20 cellular contexts compared by ENCODE assay signal in genomic region chr5:38426986-38427950, GRCh38.
DNase-seq lines count a peak whose midpoint lies in the region; ATAC-seq, FAIRE-seq and TF ChIP-seq lines count a peak whose summit lies in the region.
"Had no signal": no experiment of that assay in that cellular context is flagged by ENCODE, and none has a peak within 500 bp of the region (broad histone marks: within the 10 kb centered on the region; RNA-seq: fewer than 3 reads in every experiment).

No MANE protein-coding gene starts in this region.

- FAIRE-seq in keratinocyte (lab: Jason Lieb, UNC): peak; percentile 97
- FAIRE-seq: H54 had no signal

- no peak for DNase-seq in GM23338 (ENCODE audit: low spot score)
- DNase-seq in RWPE2 (ENCODE audit: low spot score): no peak
- DNase-seq in keratinocyte (ENCODE audit: low read depth, low spot score): peak; percentile 73
- DNase-seq in stomach: no peak
- DNase-seq in NCI-H2227 treated with DMSO at 0.1 percent for 48 hours (lab: John Stamatoyannopoulos, UW): no peak
- DNase-seq: activated CD4-positive, alpha-beta T cell treated with anti-CD3 and anti-CD28 coated beads for 1 hour; activated CD8-positive, alpha-beta memory T cell treated with anti-CD3 and anti-CD28 coated beads, Interleukin-2, amount 50 U/mL, for 4 hours; activated naive CD4-positive, alpha-beta T cell; AML-193; Calu3; cortex of kidney; head of caudate nucleus; islet precursor cell; NCI-H2029; SIG-M5 had no signal

- H3K9ac ChIP-seq in BLaER1: no peak overlapping the region
- H3K9ac ChIP-seq in keratinocyte (ENCODE audit: control insufficient read depth, extremely low read depth, insufficient read depth, low read length): no peak overlapping the region

- H2AFZ ChIP-seq in GM23338 (peak overlapping the region; percentile 91; the same call in 1 of the 2 replicates), keratinocyte (ENCODE audit: control insufficient read depth, low read length) (peak overlapping the region; percentile 79)

- peaks cover 20% of the 10 kb centered on the region for H3K4me1 Mint-ChIP-seq in GM23338
- H3K4me1 Mint-ChIP-seq: memory B cell had no signal

- TF ChIP-seq EP300 in stomach (IDR thresholded peaks at IDR 0.05): no peak

- H3K79me2 ChIP-seq in GM23338 (replicated peaks; ENCODE audit: insufficient read depth) (no peaks in the 10 kb centered on the region), keratinocyte (ENCODE audit: control insufficient read depth, insufficient read depth, low read length) (no peaks in the 10 kb centered on the region)

- TF ChIP-seq POLR2A in stomach (IDR thresholded peaks at IDR 0.05): no peak

- H3K36me3 ChIP-seq in BLaER1: no peaks in the 10 kb centered on the region
- no peaks in the 10 kb centered on the region for H3K36me3 ChIP-seq in GM23338 (ENCODE audit: insufficient read depth)
- no peaks in the 10 kb centered on the region for H3K36me3 ChIP-seq in RWPE2 (ENCODE audit: low read depth)
- no peaks in the 10 kb centered on the region for H3K36me3 ChIP-seq in keratinocyte (ENCODE audit: control insufficient read depth in 2 of 2, extremely low read depth in 1 of 2, insufficient read depth in 2 of 2, low read length in 2 of 2)
- no peaks in the 10 kb centered on the region for H3K36me3 ChIP-seq in stomach
- H3K36me3 ChIP-seq: ascending aorta had no signal

- no peaks in the 10 kb centered on the region for H3K36me3 Mint-ChIP-seq in GM23338 (ENCODE audit: low read depth)
- H3K36me3 Mint-ChIP-seq: memory B cell had no signal

- H3K9me1 ChIP-seq in keratinocyte (ENCODE audit: control insufficient read depth, extremely low read depth, insufficient read depth, low read length): no peaks in the 10 kb centered on the region

- no peak overlapping the region; the same call in 1 of the 2 replicates for H3K27ac Mint-ChIP-seq in GM23338
- H3K27ac Mint-ChIP-seq: memory B cell had no signal

- H3F3A ChIP-seq in GM23338 (replicated peaks; ENCODE audit: low read depth): no peaks in the 10 kb centered on the region

- 78 to 83% (median 82%) methylated on average over 9 of the region's 9 CpGs for WGBS in stomach, 5 donors

- H3K27me3 ChIP-seq in BLaER1: no peaks in the 10 kb centered on the region
- no peaks in the 10 kb centered on the region for H3K27me3 ChIP-seq in GM23338 (ENCODE audit: insufficient read depth)
- no peaks in the 10 kb centered on the region for H3K27me3 ChIP-seq in RWPE2 (ENCODE audit: insufficient read depth, poor library complexity, severe bottlenecking)
- H3K27me3 ChIP-seq in keratinocyte (ENCODE audit: control insufficient read depth, extremely low read depth, insufficient read depth, low read length): no peaks in the 10 kb centered on the region
- H3K27me3 ChIP-seq in stomach: peaks cover 0 to 6% (median 0%) of the 10 kb centered on the region in 3 donors
- H3K27me3 ChIP-seq: ascending aorta had no signal

- no peak overlapping the region for H3K4me3 Mint-ChIP-seq in GM23338
- H3K4me3 Mint-ChIP-seq: memory B cell had no signal

- H3K9me3 Mint-ChIP-seq in GM23338: no peaks in the 10 kb centered on the region; the same call in 2 of the 3 replicates
- H3K9me3 Mint-ChIP-seq: memory B cell had no signal

- dilution Hi-C loops in keratinocyte (cut with MboI; ENCODE audit: extremely low pct_ligation_motif_present, low sequenced_read_pairs): no loop called here

- no peak for TF ChIP-seq CTCF in GM23338 (conservative IDR thresholded peaks at IDR 0.05; ENCODE audit: low read depth in 2 of 2)
- TF ChIP-seq CTCF in RWPE2 (IDR thresholded peaks at IDR 0.05; ENCODE audit: poor library complexity, severe bottlenecking): no peak
- TF ChIP-seq CTCF in keratinocyte (optimal IDR thresholded peaks at IDR 0.05 in 1 of 3, IDR thresholded peaks at IDR 0.05 in 1 of 3, conservative IDR thresholded peaks at IDR 0.05 in 1 of 3; ENCODE audit: extremely low read depth in 1 of 3, insufficient read depth in 2 of 3, low read length in 3 of 3): no peak
- no peak for TF ChIP-seq CTCF in stomach (IDR thresholded peaks at IDR 0.05)

- H3K4me3 ChIP-seq in BLaER1: no peak overlapping the region
- no peak overlapping the region for H3K4me3 ChIP-seq in GM23338
- H3K4me3 ChIP-seq in RWPE2 (ENCODE audit: severe bottlenecking): no peak overlapping the region
- peak overlapping the region in 1 of 3 experiments; percentile 17 for H3K4me3 ChIP-seq in keratinocyte (ENCODE audit: control insufficient read depth in 2 of 3, extremely low read depth in 1 of 3, insufficient read depth in 2 of 3, low read depth in 1 of 3, low read length in 3 of 3)
- no peak overlapping the region for H3K4me3 ChIP-seq in stomach
- H3K4me3 ChIP-seq: ascending aorta had no signal

- no peak overlapping the region for H3K27ac ChIP-seq in BLaER1
- H3K27ac ChIP-seq in GM23338 (ENCODE audit: low read depth): no peak overlapping the region
- peak overlapping the region; percentile 48 for H3K27ac ChIP-seq in RWPE2 (ENCODE audit: poor library complexity, severe bottlenecking)
- peak overlapping the region; percentile 69 for H3K27ac ChIP-seq in keratinocyte (ENCODE audit: control insufficient read depth, insufficient read depth, low read length)
- H3K27ac ChIP-seq in stomach: no peak overlapping the region
- H3K27ac ChIP-seq: ascending aorta had no signal

- H3K4me1 ChIP-seq in BLaER1 (peaks cover 40% of the 10 kb centered on the region), GM23338 (ENCODE audit: insufficient read depth) (peaks cover 9% of the 10 kb centered on the region; the same call in 1 of the 2 replicates), RWPE2 (ENCODE audit: insufficient read depth, poor library complexity, severe bottlenecking) (peaks cover 21% of the 10 kb centered on the region), keratinocyte (ENCODE audit: control insufficient read depth, extremely low read depth, insufficient read depth, low read length) (peaks cover 19% of the 10 kb centered on the region), stomach (no peaks in the 10 kb centered on the region)
- H3K4me1 ChIP-seq: ascending aorta had no signal

- H3K9me3 ChIP-seq in BLaER1 (no peaks in the 10 kb centered on the region), RWPE2 (ENCODE audit: severe bottlenecking) (no peaks in the 10 kb centered on the region), keratinocyte (ENCODE audit: control insufficient read depth, low read depth, low read length) (no peaks in the 10 kb centered on the region), stomach (no peaks in the 10 kb centered on the region)
- H3K9me3 ChIP-seq: ascending aorta had no signal

- ATAC-seq in GM23338 (no peak), RWPE2 (ENCODE audit: low read depth) (peak; percentile 87), GM18909 (IDR thresholded peaks at IDR 0.05; ENCODE audit: poor library complexity, unreplicated experiment) (no peak)

- H3K4me2 ChIP-seq in BLaER1 (peak overlapping the region; percentile 2; the same call in 1 of the 2 replicates), GM23338 (no peak overlapping the region), keratinocyte (ENCODE audit: control insufficient read depth, extremely low read depth, insufficient read depth, low read depth, low read length) (peak overlapping the region; percentile 55)

- intact Hi-C loops in stomach (cut with DNase I; ENCODE audit: low total_unique reads): no loop called here

- H4K20me1 ChIP-seq in BLaER1: no peaks in the 10 kb centered on the region
- no peaks in the 10 kb centered on the region for H4K20me1 ChIP-seq in GM23338 (replicated peaks; ENCODE audit: insufficient read depth)
- H4K20me1 ChIP-seq in keratinocyte (ENCODE audit: control insufficient read depth, extremely low read depth, insufficient read depth, low read length): no peaks in the 10 kb centered on the region

- H3K27me3 Mint-ChIP-seq in GM23338 (ENCODE audit: insufficient read depth, low read depth, poor library complexity): peaks cover 1% of the 10 kb centered on the region

- peaks cover 3% of the 10 kb centered on the region; the same call in 1 of the 2 replicates for H3K9me2 ChIP-seq in GM23338 (ENCODE audit: insufficient read depth)

Comparison
In these comparisons a context has a peak if more than half of its experiments do, and no peak if none do; other contexts are left out.
1. H3K27ac ChIP-seq: peak in RWPE2 (single experiment) and keratinocyte (single experiment); none in BLaER1 (single experiment), GM23338 (single experiment) and stomach (0 of 5).